In genomic region chr13:30690282-30691188, GRCh38 we compare ENCODE assay signal across 8 cellular contexts. TPM values are rescaled to one million over a fixed set of nuclear protein-coding genes. Genes with fewer than 3 reads are reported as not detected.
DNase-seq lines count a peak whose midpoint lies in the region; ATAC-seq and TF ChIP-seq lines count a peak whose summit lies in the region.

No MANE protein-coding gene starts in this region.

- ATAC-seq in Right ventricle myocardium inferior (peak; percentile 90), HG03565 (IDR thresholded peaks at IDR 0.05; ENCODE audit: unreplicated experiment) (peak; percentile 67), T-cell (replicated peaks in 1 of 4) (peak in 3 of 4 experiments; percentile 56 to 73 (median 65)), WTC11 (no peak)

- H3K27me3 Mint-ChIP-seq in T-cell = peaks cover 5 to 12% of the 10 kb centered on the region in 2 donors
- peaks cover 17% of the 10 kb centered on the region for H3K27me3 Mint-ChIP-seq in nephron (ENCODE audit: low read depth)
- 0 out of 2 replicates have a peak, but pooled peaks cover 3% of the 10 kb centered on the region for H3K27me3 Mint-ChIP-seq in WTC11 (ENCODE audit: low read depth)

- H3K4me3 Mint-ChIP-seq in T-cell (peak overlapping the region; percentile 71 to 78 (median 78)), nephron (peak overlapping the region in 2 of 3 experiments; percentile 2 to 63), WTC11 (no peak overlapping the region)

- POLR2A ChIA-PET in T-cell (lab: Charles Lee) (interaction anchor here in 1 of 2 donors (0.6 kb wide), 1 partner anchor 210 kb away, joined by 7 read pairs; no protein-coding TSS in a partner anchor), WTC11 (lab: Charles Lee) (no interaction called here)

- TF ChIP-seq CTCF in nephron (IDR thresholded peaks at IDR 0.05; ENCODE audit: unreplicated experiment in 3 of 3) (no peak), WTC11 (IDR thresholded peaks at IDR 0.05) (no peak)

- H3K36me3 Mint-ChIP-seq in T-cell (no peaks in the 10 kb centered on the region), nephron (ENCODE audit: low read depth) (no peaks in the 10 kb centered on the region), WTC11 (peaks cover 2% of the 10 kb centered on the region; the same call in 1 of the 2 replicates)

- peak overlapping the region; percentile 50 to 77 for H3K27ac Mint-ChIP-seq in T-cell
- peak overlapping the region; percentile 22 to 62 (median 49) for H3K27ac Mint-ChIP-seq in nephron
- H3K27ac Mint-ChIP-seq in WTC11 = no peak overlapping the region

- peaks cover 5 to 16% (median 8%) of the 10 kb centered on the region in 3 donors for H3K4me1 Mint-ChIP-seq in T-cell
- H3K4me1 Mint-ChIP-seq in nephron = peaks cover 16% of the 10 kb centered on the region
- peaks cover 14% of the 10 kb centered on the region for H3K4me1 Mint-ChIP-seq in WTC11

- CTCF ChIA-PET in T-cell (lab: Charles Lee) (interaction anchor here in 1 of 2 donors (0.7 kb wide), 1 partner anchor 179 kb away, joined by 6 read pairs; no protein-coding TSS in a partner anchor), WTC11 (lab: Charles Lee) (no interaction called here)

- DNase-seq in Right ventricle myocardium inferior (ENCODE audit: missing footprints) (peak; percentile 77), cardiac septum (ENCODE audit: low spot score) (no peak), T-cell (peak in 9 of 34 experiments; percentile 3 to 42 (median 14)), erythroblast (lab: John Stamatoyannopoulos, UW) (peak; percentile 30 to 37), NCI-H1930 (lab: John Stamatoyannopoulos, UW) (no peak), WTC11 (ENCODE audit: low spot score) (no peak)

- H3K9me3 Mint-ChIP-seq in T-cell (peaks cover 0 to 5% (median 2%) of the 10 kb centered on the region in 3 donors), nephron (peaks cover 3% of the 10 kb centered on the region), WTC11 (peaks cover 9% of the 10 kb centered on the region)

- no peak for TF ChIP-seq POLR2A in erythroblast (IDR thresholded peaks at IDR 0.05; ENCODE audit: low read length)

- intact Hi-C loops in Right ventricle myocardium inferior (cut with DNase I) (no loop called here), cardiac septum (cut with DNase I) (no loop called here)

TF ChIP-seq in WTC11, 78 proteins besides CTCF, POLR2A, EP300 and RAD21:
- no peak for TF ChIP-seq CDX4 (CRISPR knock-in tag; IDR thresholded peaks at IDR 0.05; ENCODE audit: borderline replicate concordance)
- no peak for TF ChIP-seq ATF2 (CRISPR knock-in tag; IDR thresholded peaks at IDR 0.05; ENCODE audit: borderline replicate concordance, low read depth)
- no peak for TF ChIP-seq KAT7 (CRISPR knock-in tag; IDR thresholded peaks at IDR 0.05; ENCODE audit: borderline replicate concordance)
- TF ChIP-seq ZNF423 (CRISPR knock-in tag; IDR thresholded peaks at IDR 0.05) = no peak
- TF ChIP-seq NR3C1 (CRISPR knock-in tag; conservative IDR thresholded peaks at IDR 0.05; ENCODE audit: low read depth) = no peak
- no peak for TF ChIP-seq ZNF416 (CRISPR knock-in tag; IDR thresholded peaks at IDR 0.05)
- TF ChIP-seq HMGXB4 (CRISPR knock-in tag; IDR thresholded peaks at IDR 0.05) = no peak
- TF ChIP-seq ZBTB21 (CRISPR knock-in tag; IDR thresholded peaks at IDR 0.05; ENCODE audit: borderline replicate concordance) = no peak
- no peak for TF ChIP-seq ERG (CRISPR knock-in tag; IDR thresholded peaks at IDR 0.05)
- TF ChIP-seq ETV6 (CRISPR knock-in tag; IDR thresholded peaks at IDR 0.05) = no peak
TF ChIP-seq in WTC11: peak in this region for 0.

RNA-seq across cellular contexts. Expression of gene ALOX5AP, which starts 44.8 kb away (rescaled TPM):
- total RNA-seq in Right ventricle myocardium inferior (13.6 TPM), cardiac septum (5.4 TPM), T-cell (10 to 100 TPM; 24.2 to 64.9 (median 50.8) TPM), WTC11 (2021) (0.30 TPM in 1 of 3 replicates, not detected in the others)

Comparison
In these comparisons a context has a peak if more than half of its experiments do, and no peak if none do; other contexts are left out.
1. DNase-seq: peak in Right ventricle myocardium inferior (single experiment) and erythroblast (2 of 2); none in cardiac septum (single experiment), NCI-H1930 (0 of 2) and WTC11 (single experiment).